8 cellular contexts compared by ENCODE assay signal in genomic region chr15:41971089-41971892, GRCh38. TPM values are rescaled to one million over a fixed set of nuclear protein-coding genes. Genes with fewer than 3 reads are reported as not detected.
DNase-seq lines count a peak whose midpoint lies in the region; ATAC-seq lines count a peak whose summit lies in the region.

No MANE protein-coding gene starts in this region.

- peak overlapping the region; percentile 93 for H3K27ac ChIP-seq in HUES48 (ENCODE audit: low read depth, low read length)
- H3K27ac ChIP-seq in SK-N-MC, result no peak overlapping the region

- peak overlapping the region; percentile 72 for H3K4me3 ChIP-seq in HUES48 (ENCODE audit: low read depth, low read length)
- H3K4me3 ChIP-seq in SK-N-MC, result peak overlapping the region; percentile 91

- H3K9ac ChIP-seq in HUES48 (ENCODE audit: low read depth, low read length) (peak overlapping the region; percentile 78), SK-N-MC (ENCODE audit: insufficient read length) (no peak overlapping the region)

- no peaks in the 10 kb centered on the region for H3K9me3 Mint-ChIP-seq in activated naive CD8-positive, alpha-beta T cell treated with anti-CD3 and anti-CD28 coated beads for 36 hours

- DNase-seq in DMS79 (lab: John Stamatoyannopoulos, UW) (peak; percentile 32), SK-N-MC (ENCODE audit: low read depth, low spot score) (no peak), left ventricle myocardium superior (peak; percentile 72), sciatic nerve (ENCODE audit: low spot score) (peak; percentile 71), NCI-H1436 (lab: John Stamatoyannopoulos, UW) (no peak)
- DNase-seq in activated naive CD8-positive, alpha-beta T cell treated with anti-CD3 and anti-CD28 coated beads for 36 hours, result peak; percentile 84

- H3K9me3 ChIP-seq in HUES48 (ENCODE audit: control insufficient read depth, insufficient read depth, low read length) (no peaks in the 10 kb centered on the region), SK-N-MC (ENCODE audit: low read depth, low read length) (no peaks in the 10 kb centered on the region)

- ATAC-seq in GM21423 (IDR thresholded peaks at IDR 0.05; ENCODE audit: unreplicated experiment), result peak; percentile 46
- ATAC-seq in left ventricle myocardium superior, result peak; percentile 61
- ATAC-seq in sciatic nerve, result peak; percentile 67

- no peaks in the 10 kb centered on the region for H3K36me3 ChIP-seq in HUES48 (ENCODE audit: control insufficient read depth, insufficient read depth, low read length)
- no peaks in the 10 kb centered on the region for H3K36me3 ChIP-seq in SK-N-MC (ENCODE audit: insufficient read depth, low read length)

- H3K27me3 Mint-ChIP-seq in activated naive CD8-positive, alpha-beta T cell treated with anti-CD3 and anti-CD28 coated beads for 36 hours, result peaks cover 15% of the 10 kb centered on the region

- H3K4me1 ChIP-seq in HUES48 (ENCODE audit: control insufficient read depth, insufficient read depth, low read length), result peaks cover 23% of the 10 kb centered on the region

- peaks cover 13% of the 10 kb centered on the region for H3K36me3 Mint-ChIP-seq in activated naive CD8-positive, alpha-beta T cell treated with anti-CD3 and anti-CD28 coated beads for 36 hours

- H3K4me1 Mint-ChIP-seq in activated naive CD8-positive, alpha-beta T cell treated with anti-CD3 and anti-CD28 coated beads for 36 hours, result peaks cover 51% of the 10 kb centered on the region

- H3K27me3 ChIP-seq in HUES48 (ENCODE audit: control insufficient read depth, insufficient read depth, low read length), result no peaks in the 10 kb centered on the region

- H3K27ac Mint-ChIP-seq in activated naive CD8-positive, alpha-beta T cell treated with anti-CD3 and anti-CD28 coated beads for 36 hours, result peak overlapping the region; percentile 94

- peak overlapping the region; percentile 85 for H3K4me3 Mint-ChIP-seq in activated naive CD8-positive, alpha-beta T cell treated with anti-CD3 and anti-CD28 coated beads for 36 hours

- intact Hi-C loops in left ventricle myocardium superior (cut with micrococcal nuclease) (no loop called here), sciatic nerve (cut with DNase I) (no loop called here)

RNA-seq across cellular contexts. Expression of gene EHD4, which starts 1.1 kb away (rescaled TPM):
- total RNA-seq in activated naive CD8-positive, alpha-beta T cell treated with anti-CD3 and anti-CD28 coated beads for 36 hours, result 10 to 100 TPM; 23.5 to 23.6 TPM
- total RNA-seq in left ventricle myocardium superior (53.5 TPM), sciatic nerve (27.3 TPM)

RNA-seq across cellular contexts. Expression of gene PLA2G4E, which starts 49.6 kb away (rescaled TPM):
- total RNA-seq in activated naive CD8-positive, alpha-beta T cell treated with anti-CD3 and anti-CD28 coated beads for 36 hours, result not detected
- total RNA-seq in left ventricle myocardium superior (not detected), sciatic nerve (not detected)

Comparison
In these comparisons a context has a peak if more than half of its experiments do, and no peak if none do; other contexts are left out.
1. DNase-seq: peak in DMS79 (single experiment), activated naive CD8-positive, alpha-beta T cell treated with anti-CD3 and anti-CD28 coated beads for 36 hours (single experiment), left ventricle myocardium superior (single experiment) and sciatic nerve (single experiment); none in SK-N-MC (single experiment) and NCI-H1436 (single experiment).
2. Peak in every context shown above with its lines, with median percentiles within 50 percentile points of each other: ATAC-seq.